In the genomic region with DNA sequence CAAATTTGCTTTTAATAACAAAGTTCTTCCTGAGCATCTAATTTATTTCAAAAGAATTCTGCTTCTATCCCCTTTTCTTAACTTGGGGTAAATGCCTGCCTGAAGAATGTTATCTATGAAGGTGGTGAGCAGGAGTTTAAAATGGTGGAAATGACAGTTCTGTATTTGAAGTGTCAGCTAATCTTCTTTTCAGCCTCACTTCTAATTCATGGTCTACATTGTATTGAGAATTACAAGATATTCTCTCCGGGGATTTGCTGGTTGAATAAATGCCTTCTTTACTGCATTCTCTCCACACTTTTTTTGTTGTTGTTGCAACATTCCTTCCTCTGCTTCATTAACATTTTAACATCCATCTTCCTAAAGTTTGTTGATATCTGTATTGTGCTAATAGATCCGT, we compare ENCODE assay signal across 8 cellular contexts.
"Had no signal": no experiment of that assay in that cellular context is flagged by ENCODE, and none has a peak within 500 bp of the region (broad histone marks: within the 10 kb centered on the region; RNA-seq: fewer than 3 reads in every experiment).

No MANE protein-coding gene starts in this region.

- H3K9me3 Mint-ChIP-seq: H9 had no signal

- ATAC-seq: HepG2 had no signal

- H3K27me3 Mint-ChIP-seq: IgD-negative memory B cell had no signal

- H3K9ac ChIP-seq: GM23248 had no signal

- H3K4me3 ChIP-seq: GM23248 had no signal

- H3K27ac Mint-ChIP-seq: H9, IgD-negative memory B cell had no signal

- H3K27ac ChIP-seq: GM23248, HL-60 had no signal

- DNase-seq: GM23248, GOT3, H9, HCEC 1CT, KG1 had no signal

- H3K36me3 Mint-ChIP-seq: IgD-negative memory B cell had no signal

- H3K4me1 Mint-ChIP-seq: IgD-negative memory B cell had no signal

- H3K4me3 Mint-ChIP-seq: H9, IgD-negative memory B cell had no signal

- H2AFZ ChIP-seq: GM23248 had no signal

- FAIRE-seq: HepG2 had no signal
